8 cellular contexts compared by ENCODE assay signal in genomic region chr1:160711528-160712311, GRCh38. TPM values are rescaled to one million over a fixed set of nuclear protein-coding genes. Genes with fewer than 3 reads are reported as not detected.
DNase-seq lines count a peak whose midpoint lies in the region; ATAC-seq and TF ChIP-seq lines count a peak whose summit lies in the region.

Gene CD48, minus strand, starts transcription at chr1:160711822. Its CDS starts 59 bp downstream, at chr1:160711763.

- no peak within 1 kb of the TSS for H3K27ac Mint-ChIP-seq in activated CD4-positive, alpha-beta memory T cell treated with anti-CD3 and anti-CD28 coated beads, Interleukin-2, amount 10 ng/mL, durations not matched to agents 7 days and 5 days
- H3K27ac Mint-ChIP-seq in endodermal cell = no peak within 1 kb of the TSS

- POLR2A ChIA-PET in activated CD4-positive, alpha-beta memory T cell treated with anti-CD3 and anti-CD28 coated beads, Interleukin-2, amount 10 ng/mL, durations not matched to agents 7 days and 5 days (lab: Charles Lee) = interaction anchor here (0.8 to 3.7 kb wide), 19 partner anchors 9 to 125 kb away, joined by 3 to 47 read pairs (median 6); partner anchors contain the start of genes LY9 and SLAMF1

- H3K9ac ChIP-seq in endodermal cell (ENCODE audit: extremely low read depth, low read length, poor library complexity, severe bottlenecking) = no peak within 1 kb of the TSS

- TF ChIP-seq CTCF in neutrophil (IDR thresholded peaks at IDR 0.05) (no peak), endodermal cell (conservative IDR thresholded peaks at IDR 0.05) (no peak), coronary artery (IDR thresholded peaks at IDR 0.05) (no peak)

- peaks cover 20% of the 10 kb centered on the region for H3K4me1 Mint-ChIP-seq in activated CD4-positive, alpha-beta memory T cell treated with anti-CD3 and anti-CD28 coated beads, Interleukin-2, amount 10 ng/mL, durations not matched to agents 7 days and 5 days
- no peaks in the 10 kb centered on the region for H3K4me1 Mint-ChIP-seq in endodermal cell

- H3K4me1 ChIP-seq in neutrophil (ENCODE audit: control insufficient read depth in 1 of 2, insufficient read depth in 1 of 2, low read depth in 1 of 2, low read length in 1 of 2) (peaks cover 79% of the 10 kb centered on the region in 2 experiments), endodermal cell (ENCODE audit: control insufficient read depth, insufficient read depth, low read length) (no peaks in the 10 kb centered on the region)

- no peaks in the 10 kb centered on the region for H3K9me3 ChIP-seq in neutrophil
- no peaks in the 10 kb centered on the region for H3K9me3 ChIP-seq in endodermal cell (ENCODE audit: control insufficient read depth, low read length)

- no peak within 1 kb of the TSS for H3K4me3 Mint-ChIP-seq in activated CD4-positive, alpha-beta memory T cell treated with anti-CD3 and anti-CD28 coated beads, Interleukin-2, amount 10 ng/mL, durations not matched to agents 7 days and 5 days
- H3K4me3 Mint-ChIP-seq in endodermal cell = no peak within 1 kb of the TSS

- peak; percentile 61 for DNase-seq in activated CD4-positive, alpha-beta memory T cell treated with anti-CD3 and anti-CD28 coated beads, Interleukin-2, amount 10 ng/mL, durations not matched to agents 7 days and 5 days
- no peak for DNase-seq in endodermal cell
- no peak for DNase-seq in coronary artery (ENCODE audit: low spot score)

- WGBS in endodermal cell (ENCODE audit: insufficient coverage in 1 of 2, insufficient read length in 1 of 2), 2 experiments = 91 to 98% methylated on average over 5 to 9 of the region's 9 CpGs

- H3K27me3 Mint-ChIP-seq in activated CD4-positive, alpha-beta memory T cell treated with anti-CD3 and anti-CD28 coated beads, Interleukin-2, amount 10 ng/mL, durations not matched to agents 7 days and 5 days = no peaks in the 10 kb centered on the region
- H3K27me3 Mint-ChIP-seq in endodermal cell (ENCODE audit: insufficient read depth) = no peaks in the 10 kb centered on the region

- no peaks in the 10 kb centered on the region for H3K9me3 Mint-ChIP-seq in activated CD4-positive, alpha-beta memory T cell treated with anti-CD3 and anti-CD28 coated beads, Interleukin-2, amount 10 ng/mL, durations not matched to agents 7 days and 5 days
- no peaks in the 10 kb centered on the region for H3K9me3 Mint-ChIP-seq in endodermal cell

- H3K36me3 ChIP-seq in neutrophil (no peaks in the 10 kb centered on the region), endodermal cell (ENCODE audit: control insufficient read depth, insufficient read depth, low read length) (no peaks in the 10 kb centered on the region)

- peak; percentile 69 for TF ChIP-seq POLR2A in GM19193 (IDR thresholded peaks at IDR 0.05; ENCODE audit: extremely low read depth, insufficient read depth, insufficient read length)

- no peaks in the 10 kb centered on the region for H3K27me3 ChIP-seq in neutrophil
- peaks cover 7% of the 10 kb centered on the region for H3K27me3 ChIP-seq in endodermal cell (ENCODE audit: control insufficient read depth, insufficient read depth, low read length, poor library complexity, severe bottlenecking)

- CTCF ChIA-PET in activated CD4-positive, alpha-beta memory T cell treated with anti-CD3 and anti-CD28 coated beads, Interleukin-2, amount 10 ng/mL, durations not matched to agents 7 days and 5 days (lab: Charles Lee) = interaction anchor here (0.7 to 6.0 kb wide), 11 partner anchors 12 to 242 kb away, joined by 3 to 51 read pairs (median 5); no protein-coding TSS in a partner anchor

- ATAC-seq in HG03520 (IDR thresholded peaks at IDR 0.05; ENCODE audit: unreplicated experiment) (peak; percentile 32), HG03457 (IDR thresholded peaks at IDR 0.05; ENCODE audit: unreplicated experiment) (no peak), HG03571 (IDR thresholded peaks at IDR 0.05; ENCODE audit: unreplicated experiment) (no peak)

- peak within 1 kb of the TSS; percentile 75 to 90 for H3K4me3 ChIP-seq in neutrophil (ENCODE audit: low read depth in 1 of 2, low read length in 1 of 2)
- H3K4me3 ChIP-seq in endodermal cell (ENCODE audit: low read length) = no peak within 1 kb of the TSS
- H3K4me3 ChIP-seq in coronary artery = no peak within 1 kb of the TSS

- H3K27ac ChIP-seq in neutrophil = peak within 1 kb of the TSS; percentile 87
- H3K27ac ChIP-seq in endodermal cell (ENCODE audit: low read depth, low read length) = no peak within 1 kb of the TSS
- no peak within 1 kb of the TSS for H3K27ac ChIP-seq in coronary artery

- H3K36me3 Mint-ChIP-seq in activated CD4-positive, alpha-beta memory T cell treated with anti-CD3 and anti-CD28 coated beads, Interleukin-2, amount 10 ng/mL, durations not matched to agents 7 days and 5 days (ENCODE audit: low read depth) = peaks cover under 1% of the 10 kb centered on the region
- H3K36me3 Mint-ChIP-seq in endodermal cell (ENCODE audit: low read depth) = no peaks in the 10 kb centered on the region

RNA-seq across cellular contexts. Expression of gene CD48, which starts in this region (rescaled TPM):
- 100 to 1,000 TPM; 403 to 404 TPM for total RNA-seq in activated CD4-positive, alpha-beta memory T cell treated with anti-CD3 and anti-CD28 coated beads, Interleukin-2, amount 10 ng/mL, durations not matched to agents 7 days and 5 days
- total RNA-seq in endodermal cell = 1 to 10 TPM in 1 of 2 donors, under 1 TPM in 1; 0.55 to 1.1 TPM
- 2.5 TPM for polyA plus RNA-seq in endodermal cell (2013, experiment 1 of 2)
- 3.1 TPM for polyA plus RNA-seq in endodermal cell (2013, experiment 2 of 2)

Comparison
In these comparisons a context has a peak if more than half of its experiments do, and no peak if none do; other contexts are left out.
1. RNA of gene CD48 (total RNA-seq): 403 to 404 TPM in activated CD4-positive, alpha-beta memory T cell treated with anti-CD3 and anti-CD28 coated beads, Interleukin-2, amount 10 ng/mL, durations not matched to agents 7 days and 5 days; 0.55 to 1.1 TPM in endodermal cell; every median in the first group is over 100 times any median in the second.
2. H3K4me3 ChIP-seq: peak in neutrophil (2 of 2); none in endodermal cell (single experiment) and coronary artery (single experiment).